In genomic region chr10:95739046-95739445, GRCh38 we compare ENCODE assay signal across 35 cellular contexts. TPM values are rescaled to one million over a fixed set of nuclear protein-coding genes. Genes with fewer than 3 reads are reported as not detected.
"Had no signal": no experiment of that assay in that cellular context is flagged by ENCODE, and none has a peak within 500 bp of the region (broad histone marks: within the 10 kb centered on the region; RNA-seq: fewer than 3 reads in every experiment).

No MANE protein-coding gene starts in this region.

- FAIRE-seq: bronchial epithelial cell had no signal

- H3K4me3 ChIP-seq: MG63, SJSA1 had no signal

- H3K27ac Mint-ChIP-seq: activated CD4-positive, alpha-beta T cell treated with anti-CD3 and anti-CD28 coated beads, Interleukin-2, amount 10 ng/mL, durations not matched to agents 7 days and 5 days; activated naive CD4-positive, alpha-beta T cell treated with anti-CD3 and anti-CD28 coated beads, Interleukin-2, amount 50 U/mL, for 24 hours; activated naive CD8-positive, alpha-beta T cell treated with anti-CD3 and anti-CD28 coated beads, Interleukin-2, amount 50 U/mL, for 24 hours; activated T-helper 17 cell treated with anti-CD3 and anti-CD28 coated beads, Interleukin-2, amount 50 U/mL, for 72 hours; brain had no signal

- H3K27ac ChIP-seq: SJSA1, WERI-Rb-1 had no signal

- H3K9me3 Mint-ChIP-seq: IgD-negative memory B cell had no signal

- DNase-seq: activated CD4-positive, alpha-beta T cell treated with anti-CD3 and anti-CD28 coated beads, Interleukin-2, amount 10 ng/mL, durations not matched to agents 7 days and 5 days; activated CD4-positive, alpha-beta T cell treated with anti-CD3 and anti-CD28 coated beads, Interleukin-2, amount 50 U/mL, for 48 hours; activated CD4-positive, CD25-positive, alpha-beta regulatory T cell; activated CD8-positive, alpha-beta memory T cell treated with anti-CD3 and anti-CD28 coated beads, Interleukin-2, amount 50 U/mL, for 48 hours; activated gamma-delta T cell; activated naive CD4-positive, alpha-beta T cell treated with Interleukin-2 at 50 U/mL for 16 hours; activated naive CD8-positive, alpha-beta T cell treated with anti-CD3 and anti-CD28 coated beads, Interleukin-2, amount 50 U/mL, for 24 hours; activated T-cell treated with anti-CD3 and anti-CD28 coated beads, Interleukin-2, amount 50 U/mL, for 48 hours; anterior cingulate cortex; caudate nucleus; Kasumi-1; KG1; MG63; NCI-H1048; NCI-H1105 treated with DMSO at 0.1 percent for 48 hours; NCI-H1436; NCI-H1694; NCI-H1930; NCI-H2081 treated with DMSO at 0.1 percent for 48 hours; NCI-H226; NCI-H446 treated with DMSO at 0.1 percent for 48 hours; NCI-H524; NCI-H69; NCI-H82; RPMI8226; SHP77 treated with DMSO at 0.1 percent for 48 hours; SK-N-SH; T1000; WERI-Rb-1 had no signal

- H3K27me3 Mint-ChIP-seq: brain, IgD-negative memory B cell had no signal

- H3K4me1 ChIP-seq: SJSA1 had no signal

- H3K36me3 ChIP-seq: MG63, SJSA1, WERI-Rb-1 had no signal

- H3K36me3 Mint-ChIP-seq: activated naive CD4-positive, alpha-beta T cell treated with anti-CD3 and anti-CD28 coated beads, Interleukin-2, amount 50 U/mL, for 24 hours; brain had no signal

- H3K4me1 Mint-ChIP-seq: activated CD4-positive, alpha-beta T cell treated with anti-CD3 and anti-CD28 coated beads, Interleukin-2, amount 10 ng/mL, durations not matched to agents 7 days and 5 days; activated naive CD4-positive, alpha-beta T cell treated with anti-CD3 and anti-CD28 coated beads, Interleukin-2, amount 50 U/mL, for 24 hours; activated T-helper 17 cell treated with anti-CD3 and anti-CD28 coated beads, Interleukin-2, amount 50 U/mL, for 72 hours had no signal

- H3K4me3 Mint-ChIP-seq: activated CD4-positive, alpha-beta T cell treated with anti-CD3 and anti-CD28 coated beads, Interleukin-2, amount 10 ng/mL, durations not matched to agents 7 days and 5 days; activated naive CD4-positive, alpha-beta T cell treated with anti-CD3 and anti-CD28 coated beads, Interleukin-2, amount 50 U/mL, for 24 hours; activated naive CD8-positive, alpha-beta T cell treated with anti-CD3 and anti-CD28 coated beads, Interleukin-2, amount 50 U/mL, for 24 hours; activated T-helper 17 cell treated with anti-CD3 and anti-CD28 coated beads, Interleukin-2, amount 50 U/mL, for 72 hours; brain had no signal

- H3K9me3 ChIP-seq: MG63, SJSA1, SK-N-SH had no signal

- H3K27me3 ChIP-seq: MG63, SJSA1 had no signal

RNA-seq across cellular contexts. Expression of gene ENTPD1, which starts 16.9 kb away (rescaled TPM):
- total RNA-seq: bronchial epithelial cell, SJSA1 had no signal
